1 cellular context compared by ENCODE assay signal in the genomic region with DNA sequence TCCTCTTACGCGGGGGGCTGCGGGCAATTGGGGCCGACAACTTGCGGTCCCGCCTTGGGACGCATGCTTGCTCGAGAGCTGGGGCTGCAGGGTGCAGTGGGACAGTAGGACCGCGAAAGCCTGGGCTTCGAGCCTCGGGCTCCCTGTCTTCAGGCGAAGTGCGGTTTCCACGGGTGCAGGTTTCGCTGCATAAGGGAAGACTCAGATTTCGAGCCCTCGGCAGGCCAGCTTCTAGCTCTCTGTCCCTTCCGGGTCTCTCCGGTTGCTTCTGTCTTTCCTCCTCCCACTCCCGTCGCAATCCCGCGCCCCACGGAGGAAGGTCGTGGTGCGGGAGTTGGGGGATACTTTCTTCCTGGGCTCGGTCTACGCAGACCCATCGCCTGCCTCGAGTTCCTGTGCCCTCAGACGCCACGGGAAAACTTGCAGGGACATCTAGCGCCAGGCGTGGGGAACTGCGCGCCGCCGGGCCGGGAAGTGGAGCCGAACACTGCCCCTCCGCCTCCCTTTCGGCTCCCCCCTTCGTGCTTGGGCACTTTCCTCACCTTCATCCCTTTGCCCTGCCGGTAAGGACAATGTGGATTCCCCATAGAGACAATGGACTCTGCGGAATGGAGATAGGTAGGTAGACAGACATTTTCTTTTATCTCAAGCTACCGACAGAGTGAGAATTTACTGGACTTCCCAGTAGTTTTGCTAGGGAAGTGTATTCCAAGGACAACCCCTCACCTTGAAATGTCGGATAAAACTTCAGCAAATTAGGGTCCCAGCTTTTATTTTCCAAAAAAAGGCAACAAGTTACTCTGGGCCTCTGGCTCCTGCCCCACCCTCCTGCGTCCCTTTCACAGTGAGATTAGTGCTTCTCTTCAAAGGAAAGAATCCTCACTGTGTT.
TF ChIP-seq lines count a peak whose summit lies in the region.

No MANE protein-coding gene starts in this region.

TF ChIP-seq in Ishikawa, 13 proteins besides CTCF, POLR2A, EP300 and RAD21:
- TF ChIP-seq ZBTB7A (IDR thresholded peaks at IDR 0.05; ENCODE audit: low read depth) = no peak
- TF ChIP-seq YY1 (IDR thresholded peaks at IDR 0.05; ENCODE audit: low read depth) = no peak
- TF ChIP-seq CREB1 (IDR thresholded peaks at IDR 0.05; ENCODE audit: low read depth) = no peak
- TF ChIP-seq TCF12 (IDR thresholded peaks at IDR 0.05; ENCODE audit: low read depth) = no peak
- TF ChIP-seq NFIC (IDR thresholded peaks at IDR 0.05) = no peak
- TF ChIP-seq FOXM1 (IDR thresholded peaks at IDR 0.05; ENCODE audit: borderline replicate concordance, low read depth) = no peak
- TF ChIP-seq, protein P1, sequence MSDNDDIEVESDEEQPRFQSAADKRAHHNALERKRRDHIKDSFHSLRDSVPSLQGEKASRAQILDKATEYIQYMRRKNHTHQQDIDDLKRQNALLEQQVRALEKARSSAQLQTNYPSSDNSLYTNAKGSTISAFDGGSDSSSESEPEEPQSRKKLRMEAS (IDR thresholded peaks at IDR 0.05) = no peak
